In genomic region chr7:2841907-2842306, GRCh38 we compare ENCODE assay signal across 17 cellular contexts. TPM values are rescaled to one million over a fixed set of nuclear protein-coding genes. Genes with fewer than 3 reads are reported as not detected.
DNase-seq lines count a peak whose midpoint lies in the region; ATAC-seq and TF ChIP-seq lines count a peak whose summit lies in the region.
"Had no signal": no experiment of that assay in that cellular context is flagged by ENCODE, and none has a peak within 500 bp of the region (broad histone marks: within the 10 kb centered on the region; RNA-seq: fewer than 3 reads in every experiment).

No MANE protein-coding gene starts in this region.

- H3K36me3 Mint-ChIP-seq in activated B cell treated with CpG ODN at 0.5 μM for 24 hours (ENCODE audit: low read depth) = peaks cover 32% of the 10 kb centered on the region

- TF ChIP-seq CTCF in left ventricle myocardium inferior (IDR thresholded peaks at IDR 0.05; ENCODE audit: borderline replicate concordance) (no peak), activated B cell treated with CpG ODN at 0.5 μM for 24 hours (IDR thresholded peaks at IDR 0.05) (no peak)

- CTCF ChIA-PET in activated B cell treated with CpG ODN at 0.5 μM for 24 hours (lab: Charles Lee) = no interaction called here

- H3K27ac ChIP-seq in left ventricle myocardium inferior (replicated peaks) (peak overlapping the region; percentile 77), iPS-20b (ENCODE audit: low read length) (no peak overlapping the region), subcutaneous abdominal adipose tissue (ENCODE audit: low read depth, low read length) (peak overlapping the region; percentile 54)

- peak overlapping the region; percentile 86 for H3K4me3 ChIP-seq in left ventricle myocardium inferior
- H3K4me3 ChIP-seq in iPS-20b (ENCODE audit: low read length) = peak overlapping the region; percentile 66; the same call in 1 of the 2 replicates
- H3K4me3 ChIP-seq in subcutaneous abdominal adipose tissue (ENCODE audit: low read depth in 1 of 5, low read length in 5 of 5) = no peak overlapping the region
- H3K4me3 ChIP-seq: Peyer's patch had no signal

- peak overlapping the region; percentile 91 for H3K27ac Mint-ChIP-seq in activated B cell treated with CpG ODN at 0.5 μM for 24 hours
- H3K27ac Mint-ChIP-seq: activated CD4-positive, alpha-beta memory T cell treated with anti-CD3 and anti-CD28 coated beads for 36 hours had no signal

- ATAC-seq in left cardiac atrium (no peak), activated B cell treated with CpG ODN at 0.5 μM for 24 hours (ENCODE audit: low read depth) (no peak), HG02678 (IDR thresholded peaks at IDR 0.05; ENCODE audit: unreplicated experiment) (no peak)
- ATAC-seq: activated naive CD4-positive, alpha-beta T cell treated with anti-CD3 and anti-CD28 coated beads, Interleukin-2, amount 50 U/mL, for 72 hours had no signal

- DNase-seq in left ventricle myocardium inferior = no peak
- no peak for DNase-seq in left cardiac atrium
- DNase-seq in activated B cell treated with CpG ODN at 0.5 μM for 24 hours = no peak
- no peak for DNase-seq in dermis blood vessel endothelial cell
- no peak for DNase-seq in activated effector memory CD4-positive, alpha-beta T cell treated with anti-CD3 and anti-CD28 coated beads, Interleukin-2, amount 50 U/mL, for 16 hours
- DNase-seq: activated CD4-positive, alpha-beta memory T cell treated with anti-CD3 and anti-CD28 coated beads for 36 hours; DMS79 treated with DMSO at 0.1 percent for 48 hours; NCI-H1417; NCI-H446; Peyer's patch; stimulated activated CD4-positive, alpha-beta T cell treated with anti-CD3 and anti-CD28 coated beads, Interleukin-1b, Interleukin-23, amount 100 ng/mL, for 48 hours; stimulated activated CD8-positive, alpha-beta memory T cell treated with anti-CD3 and anti-CD28 coated beads, Interleukin-4, amount 100 ng/mL, for 48 hours had no signal

- peaks cover 75% of the 10 kb centered on the region for H3K4me1 Mint-ChIP-seq in activated B cell treated with CpG ODN at 0.5 μM for 24 hours

- no peaks in the 10 kb centered on the region for H3K27me3 Mint-ChIP-seq in activated B cell treated with CpG ODN at 0.5 μM for 24 hours
- H3K27me3 Mint-ChIP-seq: activated CD4-positive, alpha-beta memory T cell treated with anti-CD3 and anti-CD28 coated beads for 36 hours; central memory CD8-positive, alpha-beta T cell had no signal

- H3K27me3 ChIP-seq in left ventricle myocardium inferior (ENCODE audit: low read depth) = no peaks in the 10 kb centered on the region
- no peaks in the 10 kb centered on the region for H3K27me3 ChIP-seq in iPS-20b (ENCODE audit: insufficient read depth, low read length)
- H3K27me3 ChIP-seq in subcutaneous abdominal adipose tissue (ENCODE audit: control insufficient read depth in 5 of 5, insufficient read depth in 4 of 5, low read length in 5 of 5) = no peaks in the 10 kb centered on the region
- H3K27me3 ChIP-seq: Peyer's patch had no signal

- peaks cover 4% of the 10 kb centered on the region for H3K9me3 Mint-ChIP-seq in activated B cell treated with CpG ODN at 0.5 μM for 24 hours
- H3K9me3 Mint-ChIP-seq: activated CD4-positive, alpha-beta memory T cell treated with anti-CD3 and anti-CD28 coated beads for 36 hours; central memory CD8-positive, alpha-beta T cell had no signal

- no peak overlapping the region for H3K9ac ChIP-seq in iPS-20b (ENCODE audit: low read depth, low read length)
- H3K9ac ChIP-seq in subcutaneous abdominal adipose tissue (ENCODE audit: low read length in 5 of 5) = peak overlapping the region in 1 of 5 donors; percentile 20

- H3K4me1 ChIP-seq in left ventricle myocardium inferior (peaks cover 63% of the 10 kb centered on the region), iPS-20b (ENCODE audit: insufficient read depth, low read length) (peaks cover 20% of the 10 kb centered on the region), subcutaneous abdominal adipose tissue (ENCODE audit: control insufficient read depth in 5 of 5, insufficient read depth in 5 of 5, low read length in 5 of 5) (peaks cover 4 to 49% (median 40%) of the 10 kb centered on the region in 5 donors)

- H3K9me3 ChIP-seq in left ventricle myocardium inferior (replicated peaks) (no peaks in the 10 kb centered on the region), iPS-20b (ENCODE audit: insufficient read depth, low read depth, low read length) (no peaks in the 10 kb centered on the region), subcutaneous abdominal adipose tissue (ENCODE audit: control insufficient read depth in 5 of 5, low read length in 5 of 5) (no peaks in the 10 kb centered on the region)
- H3K9me3 ChIP-seq: Peyer's patch had no signal

- peak overlapping the region; percentile 85 for H3K4me3 Mint-ChIP-seq in activated B cell treated with CpG ODN at 0.5 μM for 24 hours

- intact Hi-C loops in left ventricle myocardium inferior (cut with micrococcal nuclease) = no loop called here
- intact Hi-C loops in left cardiac atrium (cut with DNase I) = loop anchor here in 1 of 2 donors (5.0 kb wide), 1 partner anchor 125 kb away; no protein-coding TSS in a partner anchor
- intact Hi-C loops in activated B cell treated with CpG ODN at 0.5 μM for 24 hours (cut with micrococcal nuclease) = loop anchor here (1.0 to 5.0 kb wide), 4 partner anchors 9 to 440 kb away; partner anchors contain the start of gene CHST12

- H3K36me3 ChIP-seq in left ventricle myocardium inferior = no peaks in the 10 kb centered on the region
- H3K36me3 ChIP-seq in iPS-20b (ENCODE audit: insufficient read depth, low read depth, low read length) = peaks cover 45% of the 10 kb centered on the region
- no peaks in the 10 kb centered on the region for H3K36me3 ChIP-seq in subcutaneous abdominal adipose tissue (ENCODE audit: control insufficient read depth in 5 of 5, insufficient read depth in 5 of 5, low read length in 5 of 5)
- H3K36me3 ChIP-seq: Peyer's patch had no signal

- POLR2A ChIA-PET in activated B cell treated with CpG ODN at 0.5 μM for 24 hours (lab: Charles Lee) = interaction anchor here (1.0 to 1.8 kb wide), 2 partner anchors 118 to 132 kb away, joined by 3 to 8 read pairs; no protein-coding TSS in a partner anchor

RNA-seq across cellular contexts. Expression of gene GNA12, which starts 2.2 kb away (rescaled TPM):
- total RNA-seq in left ventricle myocardium inferior (43.0 TPM), left cardiac atrium (10 to 100 TPM; 47.4 to 52.2 TPM), activated B cell treated with CpG ODN at 0.5 μM for 24 hours (52.3 and 54.6 TPM in 2 replicates), dermis blood vessel endothelial cell (17.4 and 78.6 TPM in 2 replicates)

Comparison
In these comparisons a context has a peak if more than half of its experiments do, and no peak if none do; other contexts are left out.
1. H3K4me3 ChIP-seq: peak in left ventricle myocardium inferior (single experiment) and iPS-20b (single experiment); none in subcutaneous abdominal adipose tissue (0 of 5).